In genomic region chr19:1999856-2000515, GRCh38 we compare ENCODE assay signal across 25 cellular contexts. TPM values are rescaled to one million over a fixed set of nuclear protein-coding genes. Genes with fewer than 3 reads are reported as not detected.
DNase-seq lines count a peak whose midpoint lies in the region; ATAC-seq, FAIRE-seq and TF ChIP-seq lines count a peak whose summit lies in the region.
"Had no signal": no experiment of that assay in that cellular context is flagged by ENCODE, and none has a peak within 500 bp of the region (broad histone marks: within the 10 kb centered on the region; RNA-seq: fewer than 3 reads in every experiment).

No MANE protein-coding gene starts in this region.

- BruUV-seq in A673 (replicated peaks; lab: Mats Ljungman, UMichigan) (no TSS peak), GM12878 (replicated peaks; lab: Mats Ljungman, UMichigan) (no TSS peak)

- ATAC-seq in GM12878 (peak; percentile 25; the same call in 2 of the 3 replicates), GM18870 (IDR thresholded peaks at IDR 0.05; ENCODE audit: unreplicated experiment) (no peak)
- ATAC-seq: Right ventricle myocardium inferior had no signal

- intact Hi-C loops in A673 (cut with micrococcal nuclease; ENCODE audit: unreplicated experiment) (no loop called here), GM12878 (cut with micrococcal nuclease; ENCODE audit: unreplicated experiment) (no loop called here), ovary (cut with DNase I) (no loop called here)

- peak overlapping the region; percentile 28 for H3K18ac ChIP-seq in neuronal stem cell (ENCODE audit: low read length)

- H2BK5ac ChIP-seq in neuronal stem cell (ENCODE audit: low read length) = no peak overlapping the region

- H3K36me3 ChIP-seq in A673 (ENCODE audit: insufficient read depth, low read length, poor library complexity, severe bottlenecking) = peaks cover 27% of the 10 kb centered on the region
- no peaks in the 10 kb centered on the region for H3K36me3 ChIP-seq in GM12878 (ENCODE audit: control insufficient read depth in 2 of 2, insufficient read depth in 2 of 2, low read length in 1 of 2)
- H3K36me3 ChIP-seq in neuronal stem cell (replicated peaks in 1 of 2; ENCODE audit: control insufficient read depth in 2 of 2, insufficient read depth in 2 of 2, low read length in 2 of 2) = peaks cover 31 to 77% of the 10 kb centered on the region in 2 donors
- H3K36me3 ChIP-seq in ovary = no peaks in the 10 kb centered on the region

- 25% methylated on average over 26 of the region's 26 CpGs for WGBS in GM12878 (ENCODE audit: insufficient coverage, insufficient replicate concordance, low lambda C conversion rate, missing lambda C conversion rate)
- WGBS in neuronal stem cell (ENCODE audit: extremely low coverage in 2 of 2, insufficient read length in 2 of 2, insufficient replicate concordance in 1 of 2), 2 donors = no CpG with 5 or more reads among the region's 26 CpGs
- 81 to 88% (median 87%) methylated on average over 26 of the region's 26 CpGs for WGBS in ovary, 3 donors

- no peaks in the 10 kb centered on the region for H3K79me2 ChIP-seq in GM12878 (ENCODE audit: control insufficient read depth, insufficient read depth, low read length)

- FAIRE-seq in GM12892 (lab: Jason Lieb, UNC) (no peak), GM12878 (lab: Jason Lieb, UNC) (no peak)
- FAIRE-seq: D721Med, GM18507 had no signal

- TF ChIP-seq EP300 in GM12878 (IDR thresholded peaks at IDR 0.05; ENCODE audit: borderline replicate concordance in 1 of 2, control insufficient read depth in 1 of 2, low read depth in 2 of 2, low read length in 2 of 2) = no peak
- TF ChIP-seq EP300 in ovary (IDR thresholded peaks at IDR 0.05) = no peak

- SMC1A ChIA-PET in GM12878 (lab: Charles Lee; ENCODE audit: uncharacterized antibody, unreplicated experiment) = no interaction called here

- CTCF ChIA-PET in A673 (lab: Charles Lee) (no interaction called here), GM12878 (lab: Yijun Ruan, JAX) (no interaction called here)

- no peak overlapping the region for H3K14ac ChIP-seq in neuronal stem cell (ENCODE audit: low read length)

- no peak overlapping the region for H3K4me3 ChIP-seq in A673 (ENCODE audit: low read depth, low read length, poor library complexity, severe bottlenecking)
- no peak overlapping the region for H3K4me3 ChIP-seq in GM12878
- no peak overlapping the region for H3K4me3 ChIP-seq in neuronal stem cell (ENCODE audit: low read length in 2 of 2)
- H3K4me3 ChIP-seq in ovary = no peak overlapping the region

- H3K4me1 ChIP-seq in A673 (ENCODE audit: insufficient read depth, low read length, poor library complexity, severe bottlenecking) (no peaks in the 10 kb centered on the region), GM12878 (ENCODE audit: control insufficient read depth, insufficient read depth, low read length) (peaks cover 7% of the 10 kb centered on the region), neuronal stem cell (ENCODE audit: control insufficient read depth in 2 of 2, insufficient read depth in 1 of 2, low read depth in 1 of 2, low read length in 2 of 2) (no peaks in the 10 kb centered on the region), ovary (ENCODE audit: insufficient read depth) (no peaks in the 10 kb centered on the region)

- TF ChIP-seq CTCF in A673 (conservative IDR thresholded peaks at IDR 0.05; ENCODE audit: low read depth, low read length) (no peak), GM12878 (IDR thresholded peaks at IDR 0.05 in 2 of 3, conservative IDR thresholded peaks at IDR 0.05 in 1 of 3; ENCODE audit: control insufficient read depth in 2 of 3, extremely low read depth in 1 of 3, insufficient read depth in 1 of 3, low read depth in 3 of 3, low read length in 3 of 3) (no peak), ovary (IDR thresholded peaks at IDR 0.05) (no peak)

- no peak overlapping the region for H2AK5ac ChIP-seq in neuronal stem cell (ENCODE audit: low read depth, low read length)

- POLR2A ChIA-PET in A673 (lab: Charles Lee; ENCODE audit: low non-redundant PET) = no interaction called here
- POLR2A ChIA-PET in GM12878 (lab: Charles Lee) = no interaction called here

- RAD21 ChIA-PET in GM12878 (lab: Charles Lee; ENCODE audit: unreplicated experiment) = no interaction called here

- H3K79me1 ChIP-seq in neuronal stem cell (ENCODE audit: low read depth, low read length) = peaks cover 18% of the 10 kb centered on the region

- in situ Hi-C loops in GM12878 (cut with MboI) = no loop called here

- H3K23ac ChIP-seq in neuronal stem cell (ENCODE audit: low read depth, low read length, poor library complexity) = no peak overlapping the region

- DNase-seq in A673 (ENCODE audit: low spot score) (no peak), GM12892 (ENCODE audit: insufficient read length) (peak; percentile 56), GM12878 (ENCODE audit: low read depth, low spot score) (no peak), neuronal stem cell (ENCODE audit: low spot score) (no peak), NCI-H1092 (lab: John Stamatoyannopoulos, UW) (no peak), ovary (no peak), glomerular visceral epithelial cell (ENCODE audit: extremely low spot score) (no peak)
- DNase-seq: 8988T; AML-193; CD8-positive, alpha-beta memory T cell; DMS53; GF-D8; H9; Karpas-422; MV-4-11; NCI-H1694; NCI-H2081; NCI-H446; NCI-H526 treated with DMSO at 0.1 percent for 48 hours had no signal

- no peak overlapping the region for H2BK15ac ChIP-seq in neuronal stem cell (ENCODE audit: low read length)

- no peaks in the 10 kb centered on the region for H4K20me1 ChIP-seq in GM12878 (ENCODE audit: control insufficient read depth, insufficient read depth)

- no peak overlapping the region for H2AFZ ChIP-seq in GM12878 (ENCODE audit: control insufficient read depth, low read depth, low read length)
- no peak overlapping the region for H2AFZ ChIP-seq in neuronal stem cell (ENCODE audit: low read length)

- no peak overlapping the region for H4K8ac ChIP-seq in neuronal stem cell (ENCODE audit: low read depth, low read length)

- no peak overlapping the region for H2BK120ac ChIP-seq in neuronal stem cell (ENCODE audit: low read depth, low read length)

- H3K27me3 ChIP-seq in A673 (replicated peaks; ENCODE audit: insufficient read depth, low read depth, low read length, poor library complexity) = no peaks in the 10 kb centered on the region
- H3K27me3 ChIP-seq in GM12878 (replicated peaks in 1 of 2; ENCODE audit: control insufficient read depth in 2 of 2, insufficient read depth in 2 of 2, low read length in 1 of 2) = no peaks in the 10 kb centered on the region
- no peaks in the 10 kb centered on the region for H3K27me3 ChIP-seq in neuronal stem cell (ENCODE audit: control insufficient read depth in 3 of 3, insufficient read depth in 3 of 3, low read depth in 1 of 3, low read length in 3 of 3)
- H3K27me3 ChIP-seq in ovary = no peaks in the 10 kb centered on the region

- TF ChIP-seq RAD21 in GM12878 (IDR thresholded peaks at IDR 0.05; ENCODE audit: insufficient read depth, low read depth, low read length) = no peak

- H3K4ac ChIP-seq in neuronal stem cell (ENCODE audit: low read length) = no peak overlapping the region

- H3K9me3 ChIP-seq in A673 (ENCODE audit: low read depth, low read length, poor library complexity, severe bottlenecking) = peaks cover 6% of the 10 kb centered on the region
- H3K9me3 ChIP-seq in GM12878 (replicated peaks; ENCODE audit: control insufficient read depth, insufficient read depth, low read length) = no peaks in the 10 kb centered on the region; the same call in 2 of the 3 replicates
- peaks cover 6 to 10% of the 10 kb centered on the region in 2 donors for H3K9me3 ChIP-seq in neuronal stem cell (replicated peaks in 1 of 2; ENCODE audit: control insufficient read depth in 2 of 2, insufficient read depth in 1 of 2, low read depth in 1 of 2, low read length in 2 of 2)
- no peaks in the 10 kb centered on the region for H3K9me3 ChIP-seq in ovary

- TF ChIP-seq POLR2A in GM12892 (IDR thresholded peaks at IDR 0.05; ENCODE audit: low read depth, low read length) (no peak), GM12878 (IDR thresholded peaks at IDR 0.05; ENCODE audit: low read depth, low read length) (no peak), ovary (IDR thresholded peaks at IDR 0.05) (no peak)

- H3K27ac ChIP-seq in A673 (ENCODE audit: low read depth, low read length, poor library complexity, severe bottlenecking) = peak overlapping the region; percentile 37
- H3K27ac ChIP-seq in GM12878 (ENCODE audit: control insufficient read depth, insufficient read depth) = peak overlapping the region; percentile 32; the same call in 1 of the 2 replicates
- H3K27ac ChIP-seq in neuronal stem cell (replicated peaks; ENCODE audit: low read length) = no peak overlapping the region
- no peak overlapping the region for H3K27ac ChIP-seq in ovary
- H3K27ac ChIP-seq: C4-2B, HL-60 had no signal

- H3K4me2 ChIP-seq in GM12878 (ENCODE audit: control insufficient read depth, insufficient read depth) (no peak overlapping the region), neuronal stem cell (ENCODE audit: insufficient read depth, low read length, poor library complexity, severe bottlenecking) (no peak overlapping the region)

- H2BK12ac ChIP-seq in neuronal stem cell (ENCODE audit: low read length) = no peak overlapping the region

- no peak overlapping the region for H4K91ac ChIP-seq in neuronal stem cell (ENCODE audit: low read depth, low read length, poor library complexity)

- H3K9ac ChIP-seq in GM12878 (ENCODE audit: control insufficient read depth, insufficient read depth, low read length) = no peak overlapping the region
- no peak overlapping the region for H3K9ac ChIP-seq in neuronal stem cell (ENCODE audit: low read depth, low read length, poor library complexity)

RNA-seq across cellular contexts. Expression of gene BTBD2, which starts 15.5 kb away (rescaled TPM):
- total RNA-seq in A673 (2021) = 91.7 and 110 TPM in 2 replicates
- 29.0 TPM for polyA plus RNA-seq in GM12892 (2012; ENCODE audit: missing spikeins)
- 28.6 and 36.5 TPM in 2 replicates for total RNA-seq in GM12878 (2013; cell fraction: nucleolus; rRNA removed)
- 18.3 and 19.9 TPM in 2 replicates for total RNA-seq in GM12878 (2014; rRNA removed)
- total RNA-seq in GM12878 (2014; rRNA removed; fragmentation: Illumina TruSeq; extraction: Trizol) = 8.2 and 10.6 TPM in 2 replicates
- 62.2 and 66.2 TPM in 2 replicates for total RNA-seq in GM12878 (2021)
- polyA plus RNA-seq in GM12878 (2011; ENCODE audit: low read depth) = 14.1 TPM
- 8.8 and 18.6 TPM in 2 replicates for polyA plus RNA-seq in GM12878 (2011; rRNA removed)
- polyA plus RNA-seq in GM12878 (2011; cell fraction: cytosol; rRNA removed) = 17.6 and 23.3 TPM in 2 replicates
- polyA plus RNA-seq in GM12878 (2011; cell fraction: nucleus; rRNA removed) = 31.2 and 32.5 TPM in 2 replicates
- 56.8 and 72.7 TPM in 2 replicates for polyA plus RNA-seq in GM12878 (2012)
- polyA plus RNA-seq in GM12878 (2014; fragmentation: Illumina TruSeq; extraction: Trizol) = 3.2 and 10.1 TPM in 2 replicates
- polyA plus RNA-seq in GM12878 (2014; fragmentation: Nextera tagmentation; extraction: Ambion mirVana) = under 1 TPM; 0.13 to 0.37 TPM
- polyA plus RNA-seq in GM12878 (2014; rRNA removed) = 45.4 and 50.9 TPM in 2 replicates
- polyA plus RNA-seq in GM12878 (2016; fragmentation: Nextera tagmentation; extraction: Ambion mirVana) = 1 to 10 TPM; 4.5 to 5.5 TPM
- 7.7 and 16.5 TPM in 2 replicates for polyA minus RNA-seq in GM12878 (2011; rRNA and poly(A)+ RNA removed)
- 16.2 TPM in 2 replicates for polyA minus RNA-seq in GM12878 (2011; cell fraction: cytosol; rRNA and poly(A)+ RNA removed)
- polyA minus RNA-seq in GM12878 (2011; cell fraction: nucleus; rRNA and poly(A)+ RNA removed) = 5.9 and 13.0 TPM in 2 replicates
- 148 TPM for polyA plus RNA-seq in neuronal stem cell (2013, experiment 1 of 2)
- 141 TPM for polyA plus RNA-seq in neuronal stem cell (2013, experiment 2 of 2)
- total RNA-seq in ovary = 100 to 1,000 TPM in 1 of 7 donors, 10 to 100 TPM in 6; 47.8 to 131 (median 90.2) TPM
- polyA plus RNA-seq in ovary = 10 to 100 TPM; 14.4 to 65.7 TPM

RNA-seq across cellular contexts. Expression of gene MKNK2, which starts 51.1 kb away (rescaled TPM):
- 106 and 107 TPM in 2 replicates for total RNA-seq in A673 (2021)
- 245 TPM for polyA plus RNA-seq in GM12892 (2012; ENCODE audit: missing spikeins)
- total RNA-seq in GM12878 (2013; cell fraction: nucleolus; rRNA removed) = 200 and 243 TPM in 2 replicates
- 159 and 168 TPM in 2 replicates for total RNA-seq in GM12878 (2014; rRNA removed)
- 70.3 and 77.9 TPM in 2 replicates for total RNA-seq in GM12878 (2014; rRNA removed; fragmentation: Illumina TruSeq; extraction: Trizol)
- total RNA-seq in GM12878 (2021) = 365 and 378 TPM in 2 replicates
- polyA plus RNA-seq in GM12878 (2011; ENCODE audit: low read depth) = 99.4 TPM
- 113 and 223 TPM in 2 replicates for polyA plus RNA-seq in GM12878 (2011; rRNA removed)
- 264 and 354 TPM in 2 replicates for polyA plus RNA-seq in GM12878 (2011; cell fraction: cytosol; rRNA removed)
- polyA plus RNA-seq in GM12878 (2011; cell fraction: nucleus; rRNA removed) = 566 and 615 TPM in 2 replicates
- 257 and 345 TPM in 2 replicates for polyA plus RNA-seq in GM12878 (2012)
- polyA plus RNA-seq in GM12878 (2014; fragmentation: Illumina TruSeq; extraction: Trizol) = 29.6 and 61.9 TPM in 2 replicates
- polyA plus RNA-seq in GM12878 (2014; fragmentation: Nextera tagmentation; extraction: Ambion mirVana) = 10 to 100 TPM in 1 of 2 experiments, 1 to 10 TPM in 1; 9.6 to 17.6 TPM
- polyA plus RNA-seq in GM12878 (2014; rRNA removed) = 195 and 218 TPM in 2 replicates
- 10 to 100 TPM; 38.3 to 53.3 TPM for polyA plus RNA-seq in GM12878 (2016; fragmentation: Nextera tagmentation; extraction: Ambion mirVana)
- polyA minus RNA-seq in GM12878 (2011; rRNA and poly(A)+ RNA removed) = 188 and 408 TPM in 2 replicates
- 223 and 291 TPM in 2 replicates for polyA minus RNA-seq in GM12878 (2011; cell fraction: cytosol; rRNA and poly(A)+ RNA removed)
- 114 and 130 TPM in 2 replicates for polyA minus RNA-seq in GM12878 (2011; cell fraction: nucleus; rRNA and poly(A)+ RNA removed)
- polyA plus RNA-seq in neuronal stem cell (2013, experiment 1 of 2) = 138 TPM
- 146 TPM for polyA plus RNA-seq in neuronal stem cell (2013, experiment 2 of 2)
- total RNA-seq in ovary = 100 to 1,000 TPM in 5 of 7 donors, 10 to 100 TPM in 2; 58.3 to 186 (median 122) TPM
- 10 to 100 TPM; 22.1 to 69.5 TPM for polyA plus RNA-seq in ovary

RNA-seq across cellular contexts. Expression of gene CSNK1G2, which starts 59.0 kb away (rescaled TPM):
- 108 and 118 TPM in 2 replicates for total RNA-seq in A673 (2021)
- 22.4 TPM for polyA plus RNA-seq in GM12892 (2012; ENCODE audit: missing spikeins)
- 158 and 167 TPM in 2 replicates for total RNA-seq in GM12878 (2013; cell fraction: nucleolus; rRNA removed)
- 78.9 and 79.6 TPM in 2 replicates for total RNA-seq in GM12878 (2014; rRNA removed)
- 24.6 and 32.5 TPM in 2 replicates for total RNA-seq in GM12878 (2014; rRNA removed; fragmentation: Illumina TruSeq; extraction: Trizol)
- 67.3 and 71.3 TPM in 2 replicates for total RNA-seq in GM12878 (2021)
- 12.9 TPM for polyA plus RNA-seq in GM12878 (2011; ENCODE audit: low read depth)
- 25.2 and 54.1 TPM in 2 replicates for polyA plus RNA-seq in GM12878 (2011; rRNA removed)
- 62.5 and 117 TPM in 2 replicates for polyA plus RNA-seq in GM12878 (2011; cell fraction: cytosol; rRNA removed)
- polyA plus RNA-seq in GM12878 (2011; cell fraction: nucleus; rRNA removed) = 467 and 499 TPM in 2 replicates
- 55.3 and 64.5 TPM in 2 replicates for polyA plus RNA-seq in GM12878 (2012)
- polyA plus RNA-seq in GM12878 (2014; fragmentation: Illumina TruSeq; extraction: Trizol) = 3.1 and 17.5 TPM in 2 replicates
- polyA plus RNA-seq in GM12878 (2014; fragmentation: Nextera tagmentation; extraction: Ambion mirVana) = under 1 TPM; 0.64 to 0.84 TPM
- polyA plus RNA-seq in GM12878 (2014; rRNA removed) = 107 and 109 TPM in 2 replicates
- polyA plus RNA-seq in GM12878 (2016; fragmentation: Nextera tagmentation; extraction: Ambion mirVana) = 1 to 10 TPM; 4.6 to 5.6 TPM
- 31.1 and 54.8 TPM in 2 replicates for polyA minus RNA-seq in GM12878 (2011; rRNA and poly(A)+ RNA removed)
- 25.0 and 31.3 TPM in 2 replicates for polyA minus RNA-seq in GM12878 (2011; cell fraction: cytosol; rRNA and poly(A)+ RNA removed)
- 30.7 and 54.0 TPM in 2 replicates for polyA minus RNA-seq in GM12878 (2011; cell fraction: nucleus; rRNA and poly(A)+ RNA removed)
- polyA plus RNA-seq in neuronal stem cell (2013, experiment 1 of 2) = 162 TPM
- 157 TPM for polyA plus RNA-seq in neuronal stem cell (2013, experiment 2 of 2)
- 10 to 100 TPM; 35.9 to 65.4 (median 50.7) TPM for total RNA-seq in ovary
- polyA plus RNA-seq in ovary = 10 to 100 TPM in 1 of 2 donors, 1 to 10 TPM in 1; 5.9 to 48.7 TPM

Comparison
In these comparisons a context has a peak if more than half of its experiments do, and no peak if none do; other contexts are left out.
1. H3K27ac ChIP-seq: peak in A673 (single experiment) and GM12878 (single experiment); none in neuronal stem cell (single experiment) and ovary (0 of 2).